In the genomic region with DNA sequence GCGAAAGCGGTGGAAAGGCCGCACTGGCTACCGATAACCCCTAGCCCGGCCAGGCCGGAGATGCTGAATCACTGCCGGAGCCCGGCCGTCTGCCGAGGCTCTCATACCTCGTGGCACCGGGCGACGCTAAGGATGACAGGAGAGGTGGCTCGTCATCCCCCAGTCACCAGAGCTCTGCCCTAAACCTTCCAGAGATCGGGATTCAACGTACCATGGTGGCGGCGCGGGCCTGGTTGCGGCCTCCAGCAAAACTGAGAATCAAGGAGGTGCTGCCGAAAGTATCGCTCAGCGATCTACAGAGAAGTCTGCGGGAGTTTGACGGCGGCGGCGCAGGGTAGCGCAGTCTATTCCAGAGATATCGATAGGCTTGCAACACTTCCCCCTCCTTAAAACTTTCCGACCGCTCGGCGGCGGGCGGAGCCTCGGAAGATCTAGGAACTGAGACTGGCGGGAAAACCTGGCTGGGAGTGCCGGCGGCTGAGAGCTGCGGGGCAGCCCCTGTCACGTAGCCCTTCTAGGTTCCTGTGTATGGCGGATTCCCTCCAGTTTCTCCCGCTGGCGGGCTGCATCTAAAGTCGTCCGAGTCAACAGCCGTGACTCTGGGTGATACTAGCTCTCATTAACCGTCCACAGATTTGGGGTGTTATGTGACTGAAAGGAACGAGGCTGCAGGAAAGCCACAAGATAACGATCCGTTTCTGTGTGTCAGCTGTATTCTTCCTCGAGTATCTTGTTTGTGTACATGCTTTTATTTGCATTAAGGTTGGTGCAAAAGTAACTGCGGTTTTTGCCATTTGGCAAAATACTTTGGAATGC, we compare ENCODE assay signal across 1 cellular context.
TF ChIP-seq lines count a peak whose summit lies in the region.

PSMA1 (minus strand) TSS at position 301 of the 816 bp plus-strand sequence; CDS start at position 214, 87 bp downstream.

TF ChIP-seq in HCT116, 20 proteins besides CTCF, POLR2A, EP300 and RAD21 (continued from another document):
- TF ChIP-seq, protein P1, sequence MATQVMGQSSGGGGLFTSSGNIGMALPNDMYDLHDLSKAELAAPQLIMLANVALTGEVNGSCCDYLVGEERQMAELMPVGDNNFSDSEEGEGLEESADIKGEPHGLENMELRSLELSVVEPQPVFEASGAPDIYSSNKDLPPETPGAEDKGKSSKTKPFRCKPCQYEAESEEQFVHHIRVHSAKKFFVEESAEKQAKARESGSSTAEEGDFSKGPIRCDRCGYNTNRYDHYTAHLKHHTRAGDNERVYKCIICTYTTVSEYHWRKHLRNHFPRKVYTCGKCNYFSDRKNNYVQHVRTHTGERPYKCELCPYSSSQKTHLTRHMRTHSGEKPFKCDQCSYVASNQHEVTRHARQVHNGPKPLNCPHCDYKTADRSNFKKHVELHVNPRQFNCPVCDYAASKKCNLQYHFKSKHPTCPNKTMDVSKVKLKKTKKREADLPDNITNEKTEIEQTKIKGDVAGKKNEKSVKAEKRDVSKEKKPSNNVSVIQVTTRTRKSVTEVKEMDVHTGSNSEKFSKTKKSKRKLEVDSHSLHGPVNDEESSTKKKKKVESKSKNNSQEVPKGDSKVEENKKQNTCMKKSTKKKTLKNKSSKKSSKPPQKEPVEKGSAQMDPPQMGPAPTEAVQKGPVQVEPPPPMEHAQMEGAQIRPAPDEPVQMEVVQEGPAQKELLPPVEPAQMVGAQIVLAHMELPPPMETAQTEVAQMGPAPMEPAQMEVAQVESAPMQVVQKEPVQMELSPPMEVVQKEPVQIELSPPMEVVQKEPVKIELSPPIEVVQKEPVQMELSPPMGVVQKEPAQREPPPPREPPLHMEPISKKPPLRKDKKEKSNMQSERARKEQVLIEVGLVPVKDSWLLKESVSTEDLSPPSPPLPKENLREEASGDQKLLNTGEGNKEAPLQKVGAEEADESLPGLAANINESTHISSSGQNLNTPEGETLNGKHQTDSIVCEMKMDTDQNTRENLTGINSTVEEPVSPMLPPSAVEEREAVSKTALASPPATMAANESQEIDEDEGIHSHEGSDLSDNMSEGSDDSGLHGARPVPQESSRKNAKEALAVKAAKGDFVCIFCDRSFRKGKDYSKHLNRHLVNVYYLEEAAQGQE (IDR thresholded peaks at IDR 0.05; ENCODE audit: low read depth) = no peak
- TF ChIP-seq ZBTB33 (IDR thresholded peaks at IDR 0.05; ENCODE audit: extremely low read depth, insufficient replicate concordance, low read length) (no peak), ZFX (IDR thresholded peaks at IDR 0.05) (peak; percentile 100)
